2 cellular contexts compared by ENCODE assay signal in the genomic region with DNA sequence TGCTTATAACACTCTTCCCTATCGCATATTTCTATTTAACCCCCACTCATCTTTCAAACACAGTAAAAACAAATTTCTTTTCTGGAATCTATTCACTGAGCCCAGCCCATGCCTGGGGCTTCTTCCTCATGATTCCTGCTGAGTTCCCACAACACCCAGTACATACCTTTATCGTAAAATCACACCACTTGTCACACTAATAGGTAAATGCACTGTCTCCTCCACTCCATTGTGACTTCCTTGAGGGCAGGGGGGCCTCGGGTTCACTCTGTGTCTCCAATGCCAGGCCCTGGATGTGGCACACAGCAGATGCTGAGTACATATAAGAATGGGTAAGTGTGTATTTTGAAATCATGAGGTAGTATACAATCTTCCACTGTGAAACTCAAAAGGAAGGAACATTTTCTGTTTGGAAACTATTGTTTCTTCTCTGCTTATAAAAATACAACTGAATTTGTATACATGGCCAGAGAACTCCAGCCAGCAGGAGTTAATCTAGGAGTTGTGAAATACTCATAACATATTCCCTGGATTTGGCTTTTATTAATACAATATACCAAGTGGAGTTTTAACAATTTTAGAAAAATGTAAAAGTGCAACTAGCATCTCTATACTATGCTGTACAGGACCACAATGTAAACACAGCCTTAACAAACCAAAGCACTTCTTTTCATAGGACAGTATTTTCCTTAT.
TF ChIP-seq lines count a peak whose summit lies in the region.

No MANE protein-coding gene starts in this region.

TF ChIP-seq in HCT116, 20 proteins besides CTCF, POLR2A, EP300 and RAD21:
- no peak for TF ChIP-seq REST (IDR thresholded peaks at IDR 0.05; ENCODE audit: low read depth)

TF ChIP-seq in endothelial cell of umbilical vein, 7 proteins besides CTCF, POLR2A, EP300 and RAD21:
- TF ChIP-seq GATA2 (IDR thresholded peaks at IDR 0.05; ENCODE audit: insufficient read depth, insufficient read length, low read depth, low read length) (no peak), JUN (IDR thresholded peaks at IDR 0.05; ENCODE audit: borderline replicate concordance, insufficient read depth, insufficient read length, low read depth) (no peak), POLR2AphosphoS5 (IDR thresholded peaks at IDR 0.05; ENCODE audit: insufficient read depth, low read depth, low read length) (no peak)
